In the genomic region with DNA sequence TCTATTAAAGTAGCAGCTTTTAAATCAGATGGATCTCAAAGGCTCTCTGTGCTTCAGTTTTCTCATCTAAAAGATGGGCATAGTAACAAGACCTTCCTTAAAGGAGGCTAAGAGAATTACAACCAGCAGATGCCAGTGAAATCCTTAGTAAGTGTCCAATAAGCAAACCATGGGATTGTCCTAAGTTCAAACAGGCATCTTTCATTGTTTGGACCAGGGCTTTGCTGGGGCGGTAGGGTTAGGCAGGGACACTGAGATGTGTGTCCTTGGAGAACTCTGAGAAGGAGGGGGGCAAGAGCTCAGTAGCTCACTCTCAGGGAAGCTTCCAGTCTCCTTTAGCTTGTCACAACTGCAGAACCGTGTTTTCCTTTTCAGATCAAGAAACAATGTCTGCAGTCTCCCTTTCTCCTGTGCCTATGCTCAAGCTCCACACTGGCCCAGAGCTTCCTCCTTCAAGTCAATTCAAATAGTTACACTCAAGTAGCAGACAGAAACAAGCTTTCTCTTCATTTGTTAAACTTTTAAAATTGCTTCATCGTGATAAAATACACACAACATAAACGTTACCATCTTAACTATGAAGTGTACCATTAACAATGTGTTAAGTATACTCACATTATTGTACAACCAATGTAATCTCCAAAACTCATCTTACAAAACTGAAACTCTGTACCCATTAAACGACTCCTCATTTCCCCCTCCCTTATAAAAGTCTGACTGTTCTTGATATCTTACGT, we compare ENCODE assay signal across 24 cellular contexts.
DNase-seq lines count a peak whose midpoint lies in the region; ATAC-seq, FAIRE-seq and TF ChIP-seq lines count a peak whose summit lies in the region.
"Had no signal": no experiment of that assay in that cellular context is flagged by ENCODE, and none has a peak within 500 bp of the region (broad histone marks: within the 10 kb centered on the region; RNA-seq: fewer than 3 reads in every experiment).

No MANE protein-coding gene starts in this region.

- H4K20me1 ChIP-seq in IMR-90 (ENCODE audit: insufficient read depth, low read length) (no peaks in the 10 kb centered on the region), astrocyte (ENCODE audit: insufficient read depth, low read length) (no peaks in the 10 kb centered on the region)

- H3K14ac ChIP-seq in IMR-90 (replicated peaks; ENCODE audit: low read depth, low read length): peak overlapping the region; percentile 59

- H3K36me3 ChIP-seq in IMR-90 (ENCODE audit: control insufficient read depth, insufficient read depth, low read length) (no peaks in the 10 kb centered on the region), astrocyte (ENCODE audit: insufficient read depth, low read length) (no peaks in the 10 kb centered on the region)
- H3K36me3 ChIP-seq in CD8-positive, alpha-beta T cell (ENCODE audit: insufficient read depth, low read length): no peaks in the 10 kb centered on the region
- H3K36me3 ChIP-seq: BE2C, SJSA1 had no signal

- in situ Hi-C loops in IMR-90 (cut with MboI; ENCODE audit: low sequenced_read_pairs): no loop called here

- H2AFZ ChIP-seq in IMR-90 (replicated peaks; ENCODE audit: low read length, poor library complexity) (no peak overlapping the region), astrocyte (ENCODE audit: low read depth, low read length) (no peak overlapping the region)

- FAIRE-seq in astrocyte (lab: Jason Lieb, UNC): no peak

- no peak overlapping the region for H3K9ac ChIP-seq in IMR-90 (ENCODE audit: low read depth, low read length)
- H3K9ac ChIP-seq in astrocyte (ENCODE audit: low read length): peak overlapping the region; percentile 3

- peaks cover 11% of the 10 kb centered on the region for H3K27me3 Mint-ChIP-seq in activated CD4-positive, alpha-beta T cell treated with anti-CD3 and anti-CD28 coated beads for 36 hours
- peaks cover 6% of the 10 kb centered on the region for H3K27me3 Mint-ChIP-seq in activated CD4-positive, alpha-beta T cell treated with anti-CD3 and anti-CD28 coated beads, Interleukin-2, amount 10 ng/mL, durations not matched to agents 7 days and 5 days
- H3K27me3 Mint-ChIP-seq in astrocyte (ENCODE audit: low read depth, unreplicated experiment): no peaks in the 10 kb centered on the region
- no peaks in the 10 kb centered on the region for H3K27me3 Mint-ChIP-seq in CD8-positive, alpha-beta T cell (ENCODE audit: low read depth)
- H3K27me3 Mint-ChIP-seq: CD4-positive, CD25-positive, alpha-beta regulatory T cell had no signal

- WGBS in IMR-90 (ENCODE audit: extremely low coverage in 2 of 2, insufficient read length in 1 of 2), 2 experiments: 40% methylated on average over 2 of the region's 6 CpGs; no CpG with 5 or more reads in 1 of the 2 experiments

- H3K27me3 ChIP-seq in IMR-90 (ENCODE audit: control insufficient read depth, insufficient read depth, low read length) (no peaks in the 10 kb centered on the region), astrocyte (ENCODE audit: insufficient read depth, low read length) (no peaks in the 10 kb centered on the region)
- H3K27me3 ChIP-seq in CD8-positive, alpha-beta T cell (ENCODE audit: insufficient read depth, low read length): no peaks in the 10 kb centered on the region
- H3K27me3 ChIP-seq: BE2C, SJSA1 had no signal

- no TSS peak for BruUV-seq in IMR-90 (replicated peaks; lab: Mats Ljungman, UMichigan)

- no peak overlapping the region for H3K56ac ChIP-seq in IMR-90 (ENCODE audit: extremely low read depth, insufficient read depth, low read length)

- peak overlapping the region; percentile 77; the same call in 1 of the 2 replicates for H4K5ac ChIP-seq in IMR-90 (ENCODE audit: low read depth, low read length)

- no peak for TF ChIP-seq POLR2A in IMR-90 (IDR thresholded peaks at IDR 0.05; ENCODE audit: low read depth, low read length)

- H2AK5ac ChIP-seq in IMR-90 (ENCODE audit: low read depth, low read length): no peak overlapping the region

- H3K27ac Mint-ChIP-seq in activated CD4-positive, alpha-beta T cell treated with anti-CD3 and anti-CD28 coated beads for 36 hours: peak overlapping the region; percentile 5
- no peak overlapping the region for H3K27ac Mint-ChIP-seq in activated CD4-positive, alpha-beta T cell treated with anti-CD3 and anti-CD28 coated beads, Interleukin-2, amount 10 ng/mL, durations not matched to agents 7 days and 5 days
- H3K27ac Mint-ChIP-seq in astrocyte (ENCODE audit: unreplicated experiment): peak overlapping the region; percentile 58
- no peak overlapping the region for H3K27ac Mint-ChIP-seq in CD8-positive, alpha-beta T cell
- H3K27ac Mint-ChIP-seq: H9 had no signal

- H3K9me3 Mint-ChIP-seq in activated CD4-positive, alpha-beta T cell treated with anti-CD3 and anti-CD28 coated beads for 36 hours (ENCODE audit: low read depth): no peaks in the 10 kb centered on the region
- no peaks in the 10 kb centered on the region for H3K9me3 Mint-ChIP-seq in activated CD4-positive, alpha-beta T cell treated with anti-CD3 and anti-CD28 coated beads, Interleukin-2, amount 10 ng/mL, durations not matched to agents 7 days and 5 days
- no peaks in the 10 kb centered on the region for H3K9me3 Mint-ChIP-seq in astrocyte (ENCODE audit: unreplicated experiment)
- H3K9me3 Mint-ChIP-seq in CD8-positive, alpha-beta T cell: no peaks in the 10 kb centered on the region
- H3K9me3 Mint-ChIP-seq: H9 had no signal

- no peak for TF ChIP-seq RAD21 in IMR-90 (IDR thresholded peaks at IDR 0.05; ENCODE audit: low read length)

- peak overlapping the region; percentile 76; the same call in 1 of the 2 replicates for H3K18ac ChIP-seq in IMR-90 (ENCODE audit: low read depth, low read length)

- peak overlapping the region; percentile 39 for H2AK9ac ChIP-seq in IMR-90 (replicated peaks; ENCODE audit: low read depth, low read length, poor library complexity)

- CTCF ChIA-PET in activated CD4-positive, alpha-beta T cell treated with anti-CD3 and anti-CD28 coated beads for 36 hours (lab: Charles Lee): interaction anchor here (0.7 to 5.0 kb wide), 2 partner anchors 145 to 984 kb away, joined by 4 to 34 read pairs; no protein-coding TSS in a partner anchor
- CTCF ChIA-PET in activated CD4-positive, alpha-beta T cell treated with anti-CD3 and anti-CD28 coated beads, Interleukin-2, amount 10 ng/mL, durations not matched to agents 7 days and 5 days (lab: Charles Lee): interaction anchor here (1.3 to 1.6 kb wide), 2 partner anchors 10 to 13 kb away, joined by 3 to 5 read pairs; no protein-coding TSS in a partner anchor
- CTCF ChIA-PET in IMR-90 (lab: Yijun Ruan, JAX): no interaction called here
- CTCF ChIA-PET in CD8-positive, alpha-beta T cell (lab: Charles Lee): interaction anchor here (1.5 kb wide), 1 partner anchor 9 kb away, joined by 3 read pairs; no protein-coding TSS in a partner anchor

- H3K4me3 Mint-ChIP-seq in activated CD4-positive, alpha-beta T cell treated with anti-CD3 and anti-CD28 coated beads for 36 hours: no peak overlapping the region
- H3K4me3 Mint-ChIP-seq in activated CD4-positive, alpha-beta T cell treated with anti-CD3 and anti-CD28 coated beads, Interleukin-2, amount 10 ng/mL, durations not matched to agents 7 days and 5 days: no peak overlapping the region
- no peak overlapping the region for H3K4me3 Mint-ChIP-seq in astrocyte (ENCODE audit: unreplicated experiment)
- H3K4me3 Mint-ChIP-seq in CD8-positive, alpha-beta T cell: no peak overlapping the region
- H3K4me3 Mint-ChIP-seq: H9 had no signal

- no peaks in the 10 kb centered on the region for H3K9me3 ChIP-seq in IMR-90 (ENCODE audit: control insufficient read depth, insufficient read depth, low read length)
- no peaks in the 10 kb centered on the region for H3K9me3 ChIP-seq in astrocyte (ENCODE audit: insufficient read depth, low read depth, low read length)
- no peaks in the 10 kb centered on the region for H3K9me3 ChIP-seq in CD8-positive, alpha-beta T cell (ENCODE audit: low read length)
- H3K9me3 ChIP-seq: BE2C, Caco-2, SJSA1 had no signal

- peak overlapping the region; percentile 82; the same call in 1 of the 2 replicates for H3K23ac ChIP-seq in IMR-90 (ENCODE audit: low read depth, low read length)

- H3K4me2 ChIP-seq in IMR-90 (ENCODE audit: low read depth, low read length) (no peak overlapping the region), astrocyte (ENCODE audit: low read length) (no peak overlapping the region)

- H2BK20ac ChIP-seq in IMR-90 (ENCODE audit: low read depth, low read length): peak overlapping the region; percentile 69

- peaks cover 12% of the 10 kb centered on the region for H3K9me1 ChIP-seq in IMR-90 (ENCODE audit: insufficient read depth, low read length)

- peak overlapping the region; percentile 21 for H4K91ac ChIP-seq in IMR-90 (ENCODE audit: insufficient read depth, low read depth, low read length)

- H4K8ac ChIP-seq in IMR-90 (ENCODE audit: low read depth in 2 of 2, low read length in 2 of 2): no peak overlapping the region; a peak in 1 of 4 replicates

- no peaks in the 10 kb centered on the region for H3K36me3 Mint-ChIP-seq in activated CD4-positive, alpha-beta T cell treated with anti-CD3 and anti-CD28 coated beads for 36 hours (ENCODE audit: low read depth)
- no peaks in the 10 kb centered on the region for H3K36me3 Mint-ChIP-seq in activated CD4-positive, alpha-beta T cell treated with anti-CD3 and anti-CD28 coated beads, Interleukin-2, amount 10 ng/mL, durations not matched to agents 7 days and 5 days (ENCODE audit: low read depth)
- H3K36me3 Mint-ChIP-seq in astrocyte (ENCODE audit: low read depth, unreplicated experiment): no peaks in the 10 kb centered on the region
- H3K36me3 Mint-ChIP-seq in CD8-positive, alpha-beta T cell: no peaks in the 10 kb centered on the region
- H3K36me3 Mint-ChIP-seq: CD4-positive, CD25-positive, alpha-beta regulatory T cell had no signal

- H3K4me1 Mint-ChIP-seq in activated CD4-positive, alpha-beta T cell treated with anti-CD3 and anti-CD28 coated beads for 36 hours: peaks cover 57% of the 10 kb centered on the region
- peaks cover 36% of the 10 kb centered on the region for H3K4me1 Mint-ChIP-seq in activated CD4-positive, alpha-beta T cell treated with anti-CD3 and anti-CD28 coated beads, Interleukin-2, amount 10 ng/mL, durations not matched to agents 7 days and 5 days
- H3K4me1 Mint-ChIP-seq in astrocyte (ENCODE audit: low read depth, unreplicated experiment): peaks cover 37% of the 10 kb centered on the region
- peaks cover 36% of the 10 kb centered on the region for H3K4me1 Mint-ChIP-seq in CD8-positive, alpha-beta T cell (ENCODE audit: low read depth)

- peak overlapping the region; percentile 55 for H3K4ac ChIP-seq in IMR-90 (ENCODE audit: low read depth, low read length)

- ATAC-seq in activated CD4-positive, alpha-beta T cell treated with anti-CD3 and anti-CD28 coated beads for 36 hours: no peak
- ATAC-seq in IMR-90 (ENCODE audit: low read depth): no peak
- ATAC-seq in CD8-positive, alpha-beta T cell: no peak
- no peak for ATAC-seq in GM18867 (IDR thresholded peaks at IDR 0.05; ENCODE audit: unreplicated experiment)
- ATAC-seq in HG03565 (IDR thresholded peaks at IDR 0.05; ENCODE audit: unreplicated experiment): no peak
- ATAC-seq: Panc1 had no signal

- H3K27ac ChIP-seq in IMR-90 (ENCODE audit: insufficient read depth, low read length) (no peak overlapping the region; the same call in 1 of the 2 replicates), astrocyte (ENCODE audit: low read depth, low read length) (no peak overlapping the region)
- H3K27ac ChIP-seq in CD8-positive, alpha-beta T cell (ENCODE audit: low read depth, low read length): no peak overlapping the region
- H3K27ac ChIP-seq: SJSA1 had no signal

- no peak overlapping the region for H3K4me3 ChIP-seq in IMR-90 (ENCODE audit: insufficient read depth, low read depth, low read length)
- no peak overlapping the region for H3K4me3 ChIP-seq in astrocyte (ENCODE audit: insufficient read depth, low read depth, low read length)
- H3K4me3 ChIP-seq in CD8-positive, alpha-beta T cell (ENCODE audit: low read depth, low read length): no peak overlapping the region
- H3K4me3 ChIP-seq: SJSA1 had no signal

- H3K79me1 ChIP-seq in IMR-90 (ENCODE audit: low read depth in 1 of 2, low read length in 2 of 2): no peaks in the 10 kb centered on the region

- peak overlapping the region; percentile 31; the same call in 1 of the 3 replicates for H2BK15ac ChIP-seq in IMR-90 (ENCODE audit: low read depth, low read length)

- dilution Hi-C loops in IMR-90 (cut with HindIII; ENCODE audit: low sequenced_read_pairs, unreplicated experiment): no loop called here

- TF ChIP-seq CTCF in IMR-90 (conservative IDR thresholded peaks at IDR 0.05; ENCODE audit: low read depth, low read length) (no peak), astrocyte (IDR thresholded peaks at IDR 0.05; ENCODE audit: insufficient read depth, low read depth, low read length) (no peak)
- no peak for TF ChIP-seq CTCF in CD8-positive, alpha-beta T cell (IDR thresholded peaks at IDR 0.05)

- intact Hi-C loops in activated CD4-positive, alpha-beta T cell treated with anti-CD3 and anti-CD28 coated beads for 36 hours (cut with DNase I, micrococcal nuclease): loop anchor here (5.0 to 10.0 kb wide), 3 partner anchors 87 to 1879 kb away; no protein-coding TSS in a partner anchor
- intact Hi-C loops in IMR-90 (cut with micrococcal nuclease): no loop called here
- intact Hi-C loops in CD8-positive, alpha-beta T cell (cut with DNase I, micrococcal nuclease): loop anchor here (5.0 to 10.0 kb wide), 4 partner anchors 54 to 463 kb away; a partner anchor contains a TSS

- peaks cover 7% of the 10 kb centered on the region; the same call in 1 of the 2 replicates for H3K4me1 ChIP-seq in IMR-90 (ENCODE audit: control insufficient read depth, insufficient read depth, low read length)
- H3K4me1 ChIP-seq in astrocyte (ENCODE audit: insufficient read depth, low read length): peaks cover 11% of the 10 kb centered on the region
- peaks cover 20% of the 10 kb centered on the region for H3K4me1 ChIP-seq in CD8-positive, alpha-beta T cell (ENCODE audit: insufficient read depth, low read length)

- no peak overlapping the region for H2BK5ac ChIP-seq in IMR-90 (ENCODE audit: low read depth, low read length, poor library complexity, severe bottlenecking)

- H2BK120ac ChIP-seq in IMR-90 (ENCODE audit: low read depth, low read length): peak overlapping the region; percentile 49; the same call in 1 of the 2 replicates

- POLR2A ChIA-PET in activated CD4-positive, alpha-beta T cell treated with anti-CD3 and anti-CD28 coated beads for 36 hours (lab: Charles Lee): interaction anchor here (0.6 kb wide), 1 partner anchor 28 kb away, joined by 9 read pairs; no protein-coding TSS in a partner anchor
- POLR2A ChIA-PET in activated CD4-positive, alpha-beta T cell treated with anti-CD3 and anti-CD28 coated beads, Interleukin-2, amount 10 ng/mL, durations not matched to agents 7 days and 5 days (lab: Charles Lee): no interaction called here
- POLR2A ChIA-PET in IMR-90 (lab: Charles Lee; ENCODE audit: unreplicated experiment): no interaction called here
- POLR2A ChIA-PET in CD8-positive, alpha-beta T cell (lab: Charles Lee): interaction anchor here (1.3 kb wide), 1 partner anchor 53 kb away, joined by 3 read pairs; no protein-coding TSS in a partner anchor

- no peak for DNase-seq in activated CD4-positive, alpha-beta T cell treated with anti-CD3 and anti-CD28 coated beads for 36 hours
- no peak for DNase-seq in activated CD4-positive, alpha-beta T cell treated with anti-CD3 and anti-CD28 coated beads, Interleukin-2, amount 10 ng/mL, durations not matched to agents 7 days and 5 days
- no peak for DNase-seq in IMR-90
- no peak for DNase-seq in astrocyte (ENCODE audit: low read depth)
- peak; percentile 31 for DNase-seq in renal cortical epithelial cell (ENCODE audit: low read depth)
- DNase-seq in CD8-positive, alpha-beta T cell: no peak
- DNase-seq: 8988T, BE2C, Caco-2, GF-D8, H9, Karpas-422, MM.1S, NCI-H1092, NCI-H1436 treated with DMSO at 0.1 percent for 48 hours, NCI-H2029, NCI-H2171, NCI-H446, NCI-H526 treated with DMSO at 0.1 percent for 48 hours had no signal

- H3K79me2 ChIP-seq in astrocyte (ENCODE audit: insufficient read depth, low read length): no peaks in the 10 kb centered on the region

Comparison
In these comparisons a context has a peak if more than half of its experiments do, and no peak if none do; other contexts are left out.
1. H3K27ac Mint-ChIP-seq: peak in activated CD4-positive, alpha-beta T cell treated with anti-CD3 and anti-CD28 coated beads for 36 hours (single experiment) and astrocyte (single experiment); none in activated CD4-positive, alpha-beta T cell treated with anti-CD3 and anti-CD28 coated beads, Interleukin-2, amount 10 ng/mL, durations not matched to agents 7 days and 5 days (single experiment) and CD8-positive, alpha-beta T cell (single experiment).
2. POLR2A ChIA-PET loops: an anchor here in activated CD4-positive, alpha-beta T cell treated with anti-CD3 and anti-CD28 coated beads for 36 hours (0.6 kb wide) and CD8-positive, alpha-beta T cell (1.3 kb wide); none called in activated CD4-positive, alpha-beta T cell treated with anti-CD3 and anti-CD28 coated beads, Interleukin-2, amount 10 ng/mL, durations not matched to agents 7 days and 5 days and IMR-90.